Comparison of ENCODE assay signal across 9 cellular contexts in the genomic region with DNA sequence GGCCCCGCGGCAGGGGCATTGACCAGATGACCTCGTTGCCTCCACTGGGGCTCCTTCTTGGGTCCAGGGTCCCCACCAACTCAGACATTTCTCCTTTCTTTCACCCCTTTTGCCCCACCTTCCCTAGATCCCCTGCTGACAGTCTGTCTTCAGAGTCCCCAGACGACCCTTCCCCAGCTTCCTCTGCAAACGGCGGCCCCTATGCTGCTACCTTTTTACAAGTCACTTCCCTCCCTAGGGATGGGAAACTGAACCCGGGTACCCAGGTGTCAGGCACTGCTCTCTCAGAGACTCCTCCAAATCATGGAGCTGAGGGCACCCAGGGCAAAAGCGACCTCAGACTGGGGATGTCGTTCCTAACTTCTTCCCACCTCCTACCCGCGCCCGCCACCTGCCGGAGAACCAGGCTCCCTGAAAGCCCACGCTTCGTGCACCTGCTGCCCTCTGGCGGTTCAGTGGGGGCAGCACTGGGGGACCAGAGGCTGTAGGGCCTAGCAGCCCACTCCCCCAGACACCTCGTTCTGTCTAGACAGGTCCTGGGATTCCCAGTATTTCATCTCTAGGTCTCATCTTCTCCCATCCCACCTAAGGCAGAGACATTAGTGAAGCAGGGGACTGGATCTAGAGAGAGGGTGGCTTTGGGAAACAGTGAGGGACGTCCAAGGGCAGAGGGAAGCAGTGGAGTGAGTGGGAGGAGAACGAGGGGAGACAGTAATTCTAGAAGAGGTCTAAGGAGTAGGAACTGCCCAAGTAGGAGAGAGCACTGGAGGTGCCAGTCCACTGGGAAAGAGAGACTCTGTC. TPM values are rescaled to one million over a fixed set of nuclear protein-coding genes. Genes with fewer than 3 reads are reported as not detected.
DNase-seq lines count a peak whose midpoint lies in the region; ATAC-seq and TF ChIP-seq lines count a peak whose summit lies in the region.
"Had no signal": no experiment of that assay in that cellular context is flagged by ENCODE, and none has a peak within 500 bp of the region (broad histone marks: within the 10 kb centered on the region; RNA-seq: fewer than 3 reads in every experiment).

No MANE protein-coding gene starts in this region.

- H3K79me2 ChIP-seq in MM.1S (ENCODE audit: low read length), result no peaks in the 10 kb centered on the region

- H3K9ac ChIP-seq in MM.1S (ENCODE audit: low read length), result peak overlapping the region; percentile 10; the same call in 1 of the 2 replicates
- H3K9ac ChIP-seq in SK-N-MC (ENCODE audit: insufficient read length), result no peak overlapping the region

- no peaks in the 10 kb centered on the region for H3K9me3 ChIP-seq in MM.1S (replicated peaks; ENCODE audit: insufficient read depth, low read length)
- no peaks in the 10 kb centered on the region for H3K9me3 ChIP-seq in SK-N-MC (ENCODE audit: low read depth, low read length)
- H3K9me3 ChIP-seq in testis, result no peaks in the 10 kb centered on the region

- TF ChIP-seq POLR2A in testis (IDR thresholded peaks at IDR 0.05), result no peak

- H3K27ac Mint-ChIP-seq in Calu3 (ENCODE audit: unreplicated experiment) (no peak overlapping the region), osteocyte (ENCODE audit: unreplicated experiment) (peak overlapping the region; percentile 79)
- H3K27ac Mint-ChIP-seq in activated naive CD4-positive, alpha-beta T cell treated with anti-CD3 and anti-CD28 coated beads, Interleukin-2, amount 50 U/mL, for 72 hours, result peak overlapping the region in 1 of 2 donors; percentile 10

- no peaks in the 10 kb centered on the region for H4K20me1 ChIP-seq in MM.1S (ENCODE audit: insufficient read depth, low read length)

- H3K4me1 ChIP-seq in MM.1S (ENCODE audit: low read length) (peaks cover 10% of the 10 kb centered on the region), testis (peaks cover 13% of the 10 kb centered on the region)

- H3K4me2 ChIP-seq in MM.1S (ENCODE audit: low read depth, low read length), result peak overlapping the region; percentile 99

- H2AFZ ChIP-seq in MM.1S (ENCODE audit: low read length), result peak overlapping the region; percentile 78

- H3K9me3 Mint-ChIP-seq in Calu3 (ENCODE audit: low read depth, unreplicated experiment) (no peaks in the 10 kb centered on the region), osteocyte (ENCODE audit: unreplicated experiment) (no peaks in the 10 kb centered on the region)
- H3K9me3 Mint-ChIP-seq in activated naive CD4-positive, alpha-beta T cell treated with anti-CD3 and anti-CD28 coated beads, Interleukin-2, amount 50 U/mL, for 72 hours, result no peaks in the 10 kb centered on the region

- ATAC-seq in GM21723 (IDR thresholded peaks at IDR 0.05; ENCODE audit: unreplicated experiment), result peak; percentile 82
- ATAC-seq in activated naive CD4-positive, alpha-beta T cell treated with anti-CD3 and anti-CD28 coated beads, Interleukin-2, amount 50 U/mL, for 72 hours, result peak; percentile 88 to 90

- peak; percentile 100 for TF ChIP-seq CTCF in Calu3 (IDR thresholded peaks at IDR 0.05; ENCODE audit: unreplicated experiment)
- peak; percentile 100 for TF ChIP-seq CTCF in MM.1S (IDR thresholded peaks at IDR 0.05; ENCODE audit: low read length)
- TF ChIP-seq CTCF in osteocyte (IDR thresholded peaks at IDR 0.05), result peak; percentile 100
- peak; percentile 96 to 100 (median 98) for TF ChIP-seq CTCF in testis (IDR thresholded peaks at IDR 0.05)

- H3K9me2 ChIP-seq in MM.1S (replicated peaks; ENCODE audit: insufficient read depth, low read length), result no peaks in the 10 kb centered on the region

- 7 to 13% methylated on average over 19 of the region's 19 CpGs for WGBS in testis, 2 donors

- H3F3A ChIP-seq in MM.1S (ENCODE audit: insufficient read depth, low read length), result peaks cover 5% of the 10 kb centered on the region

- no peaks in the 10 kb centered on the region for H3K36me3 ChIP-seq in MM.1S (replicated peaks; ENCODE audit: insufficient read depth, low read length)
- H3K36me3 ChIP-seq in SK-N-MC (ENCODE audit: insufficient read depth, low read length), result peaks cover 8% of the 10 kb centered on the region; the same call in 1 of the 2 replicates
- no peaks in the 10 kb centered on the region for H3K36me3 ChIP-seq in testis (ENCODE audit: low read depth, missing control alignments)

- H3K4me3 Mint-ChIP-seq in Calu3 (ENCODE audit: low read depth, unreplicated experiment) (peak overlapping the region; percentile 73), osteocyte (ENCODE audit: unreplicated experiment) (peak overlapping the region; percentile 84)

- no TSS peak for BruUV-seq in Calu3 (replicated peaks; lab: Mats Ljungman, UMichigan)

- intact Hi-C loops in Calu3 (cut with micrococcal nuclease; ENCODE audit: unreplicated experiment) (loop anchor here (1.0 kb wide), 1 partner anchor 9 kb away; no protein-coding TSS in a partner anchor), head of caudate nucleus (cut with DNase I) (no loop called here), testis (cut with DNase I; ENCODE audit: low total_unique reads) (loop anchor here (10.0 kb wide), 1 partner anchor 155 kb away; no protein-coding TSS in a partner anchor)

- DNase-seq in Calu3 (peak; percentile 98), MM.1S (peak; percentile 88), SK-N-MC (ENCODE audit: low read depth, low spot score) (no peak), head of caudate nucleus (peak; percentile 75 to 97 (median 93)), osteocyte (ENCODE audit: extremely low spot score, unreplicated experiment) (peak; percentile 98), testis (peak; percentile 93)
- DNase-seq in activated naive CD4-positive, alpha-beta T cell treated with anti-CD3 and anti-CD28 coated beads, Interleukin-2, amount 50 U/mL, for 72 hours (ENCODE audit: low spot score in 2 of 2), result peak; percentile 86 to 97

- H3K27me3 Mint-ChIP-seq in Calu3 (ENCODE audit: unreplicated experiment), result no peaks in the 10 kb centered on the region
- H3K27me3 Mint-ChIP-seq in osteocyte (ENCODE audit: unreplicated experiment), result no peaks in the 10 kb centered on the region

- peaks cover 25% of the 10 kb centered on the region for H3K4me1 Mint-ChIP-seq in Calu3 (ENCODE audit: low read depth, unreplicated experiment)
- peaks cover 50% of the 10 kb centered on the region for H3K4me1 Mint-ChIP-seq in osteocyte (ENCODE audit: unreplicated experiment)

- H3K27ac ChIP-seq in MM.1S (ENCODE audit: low read length) (no peak overlapping the region), SK-N-MC (0 out of 2 replicates have a peak overlapping the region, but pooled peaks have one; percentile 54), testis (peak overlapping the region; percentile 50 to 70)
- H3K27ac ChIP-seq: epithelial cell of prostate had no signal

- H3K27me3 ChIP-seq in MM.1S (replicated peaks; ENCODE audit: insufficient read depth, low read length) (peaks cover 22% of the 10 kb centered on the region), testis (no peaks in the 10 kb centered on the region)

- H3K4me3 ChIP-seq in MM.1S (ENCODE audit: low read length), result peak overlapping the region; percentile 57
- peak overlapping the region; percentile 56 for H3K4me3 ChIP-seq in SK-N-MC
- H3K4me3 ChIP-seq in testis, result peak overlapping the region; percentile 50 to 53

- CTCF ChIA-PET in Calu3 (lab: Charles Lee), result interaction anchor here (0.6 to 3.6 kb wide), 13 partner anchors 8 to 384 kb away, joined by 3 to 34 read pairs (median 6); a partner anchor contains a TSS

- H3K36me3 Mint-ChIP-seq in Calu3 (ENCODE audit: insufficient read depth, unreplicated experiment) (peaks cover 11% of the 10 kb centered on the region), osteocyte (ENCODE audit: unreplicated experiment) (no peaks in the 10 kb centered on the region)
- H3K36me3 Mint-ChIP-seq in activated naive CD4-positive, alpha-beta T cell treated with anti-CD3 and anti-CD28 coated beads, Interleukin-2, amount 50 U/mL, for 72 hours, result no peaks in the 10 kb centered on the region

RNA-seq across cellular contexts. Expression of a gene that starts 4.9 kb away (rescaled TPM):
- total RNA-seq in Calu3 (2022) (9.1 and 9.5 TPM in 2 replicates), osteocyte (12.3 and 12.7 TPM in 2 replicates), testis (1 to 10 TPM; 3.5 to 5.6 TPM)
- 1 to 10 TPM; 1.2 to 1.8 TPM for total RNA-seq in activated naive CD4-positive, alpha-beta T cell treated with anti-CD3 and anti-CD28 coated beads, Interleukin-2, amount 50 U/mL, for 72 hours
- polyA plus RNA-seq in testis (ENCODE audit: insufficient read depth, low read depth, low replicate concordance), result 10.9 TPM

RNA-seq across cellular contexts. Expression of a gene that starts 15.3 kb away (rescaled TPM):
- total RNA-seq in Calu3 (2022) (not detected in 2 replicates), osteocyte (not detected in 2 replicates), testis (under 1 TPM in 1 of 2 donors, not detected in 1; 0.43 TPM)
- 1 to 10 TPM; 2.0 to 4.1 TPM for total RNA-seq in activated naive CD4-positive, alpha-beta T cell treated with anti-CD3 and anti-CD28 coated beads, Interleukin-2, amount 50 U/mL, for 72 hours
- 0.58 TPM for polyA plus RNA-seq in testis (ENCODE audit: insufficient read depth, low read depth, low replicate concordance)

RNA-seq across cellular contexts. Expression of a gene that starts 39.5 kb away (rescaled TPM):
- total RNA-seq in Calu3 (2022) (8.0 and 9.5 TPM in 2 replicates), osteocyte (98.4 and 100 TPM in 2 replicates), testis (10 to 100 TPM in 1 of 2 donors, 1 to 10 TPM in 1; 9.0 to 10.7 TPM)
- 10 to 100 TPM; 29.4 to 53.5 TPM for total RNA-seq in activated naive CD4-positive, alpha-beta T cell treated with anti-CD3 and anti-CD28 coated beads, Interleukin-2, amount 50 U/mL, for 72 hours
- 16.3 TPM for polyA plus RNA-seq in testis (ENCODE audit: insufficient read depth, low read depth, low replicate concordance)

RNA-seq across cellular contexts. Expression of a gene that starts 54.7 kb away (rescaled TPM):
- 173 and 190 TPM in 2 replicates for total RNA-seq in Calu3 (2022)
- total RNA-seq in activated naive CD4-positive, alpha-beta T cell treated with anti-CD3 and anti-CD28 coated beads, Interleukin-2, amount 50 U/mL, for 72 hours, result 100 to 1,000 TPM in 1 of 2 donors, 10 to 100 TPM in 1; 99.1 to 101 TPM
- 126 and 136 TPM in 2 replicates for total RNA-seq in osteocyte
- total RNA-seq in testis, result 10 to 100 TPM; 45.9 to 63.9 TPM
- polyA plus RNA-seq in testis (ENCODE audit: insufficient read depth, low read depth, low replicate concordance), result 123 TPM
